In genomic region chr1:17030186-17030585, GRCh38 we compare ENCODE assay signal across 17 cellular contexts.
"Had no signal": no experiment of that assay in that cellular context is flagged by ENCODE, and none has a peak within 500 bp of the region (broad histone marks: within the 10 kb centered on the region; RNA-seq: fewer than 3 reads in every experiment).

No MANE protein-coding gene starts in this region.

- H3K9me3 ChIP-seq: adrenal gland, sigmoid colon, upper lobe of right lung had no signal

- H3K27me3 Mint-ChIP-seq: stimulated activated memory B cell treated with anti-CD40 and anti-IgM and Interleukin-4, amounts not matched to agents 10 μg/mL and 1 μg/mL and 100 μg/mL, for 72 hours had no signal

- H3K4me1 ChIP-seq: adrenal gland had no signal

- H2AFZ ChIP-seq: hepatocyte, parathyroid adenoma had no signal

- H3K4me2 ChIP-seq: hepatocyte had no signal

- H3K4me3 ChIP-seq: adrenal gland, hepatocyte, sigmoid colon, upper lobe of right lung had no signal

- DNase-seq: activated CD4-positive, alpha-beta T cell treated with anti-CD3 and anti-CD28 coated beads for 48 hours; activated CD4-positive, CD25-positive, alpha-beta regulatory T cell; activated CD8-positive, alpha-beta memory T cell treated with anti-CD3 and anti-CD28 coated beads for 24 hours; activated gamma-delta T cell treated with Interleukin-2 at 50 U/mL for 16 hours; adrenal gland; effector CD8-positive, alpha-beta T cell; sigmoid colon; stimulated activated CD4-positive, alpha-beta T cell treated with anti-CD3 and anti-CD28 coated beads, Interleukin-4, amount 100 ng/mL, for 24 hours; T-helper 9 cell; upper lobe of right lung had no signal

- H3K4me1 Mint-ChIP-seq: nephron; stimulated activated memory B cell treated with anti-CD40 and anti-IgM and Interleukin-4, amounts not matched to agents 10 μg/mL and 1 μg/mL and 100 μg/mL, for 72 hours had no signal

- FAIRE-seq: astrocyte, endothelial cell of umbilical vein had no signal

- H3K79me2 ChIP-seq: parathyroid adenoma had no signal

- H3K27ac ChIP-seq: adrenal gland, hepatocyte, parathyroid adenoma, sigmoid colon, upper lobe of right lung had no signal

- H3K27me3 ChIP-seq: adrenal gland, hepatocyte, sigmoid colon, upper lobe of right lung had no signal

- H3K27ac Mint-ChIP-seq: stimulated activated memory B cell treated with anti-CD40 and anti-IgM and Interleukin-4, amounts not matched to agents 10 μg/mL and 1 μg/mL and 100 μg/mL, for 72 hours had no signal

- ATAC-seq: activated naive CD4-positive, alpha-beta T cell treated with anti-CD3 and anti-CD28 coated beads, Interleukin-2, amount 50 U/mL, for 72 hours; stimulated activated memory B cell treated with anti-CD40 and anti-IgM and Interleukin-4, amounts not matched to agents 10 μg/mL and 1 μg/mL and 100 μg/mL, for 72 hours; upper lobe of right lung had no signal

- H3K9ac ChIP-seq: parathyroid adenoma had no signal

- H3K4me3 Mint-ChIP-seq: nephron; stimulated activated memory B cell treated with anti-CD40 and anti-IgM and Interleukin-4, amounts not matched to agents 10 μg/mL and 1 μg/mL and 100 μg/mL, for 72 hours had no signal
